Comparison of ENCODE assay signal across 11 cellular contexts in the genomic region with DNA sequence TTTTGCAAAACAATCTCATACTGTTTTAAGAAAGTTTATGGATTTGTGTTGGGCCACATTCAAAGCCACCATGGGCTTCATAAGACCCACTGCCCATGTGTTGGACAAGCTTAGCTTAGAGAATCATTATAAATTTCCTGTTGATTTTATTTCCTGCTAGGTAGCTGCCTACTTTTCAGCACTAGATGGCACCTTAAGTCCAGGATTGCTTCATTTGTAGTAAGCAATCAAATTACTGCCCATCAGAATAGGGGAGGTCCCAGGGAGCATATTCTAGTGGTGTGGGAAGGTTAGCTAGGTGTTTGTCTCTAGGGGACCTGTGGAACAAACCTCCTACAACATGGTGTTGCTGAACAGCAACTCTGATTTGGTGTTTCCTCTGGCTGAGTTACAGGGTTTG. TPM values are rescaled to one million over a fixed set of nuclear protein-coding genes. Genes with fewer than 3 reads are reported as not detected.
DNase-seq lines count a peak whose midpoint lies in the region; ATAC-seq and TF ChIP-seq lines count a peak whose summit lies in the region.
"Had no signal": no experiment of that assay in that cellular context is flagged by ENCODE, and none has a peak within 500 bp of the region (broad histone marks: within the 10 kb centered on the region; RNA-seq: fewer than 3 reads in every experiment).

No MANE protein-coding gene starts in this region.

- CTCF ChIA-PET in activated CD8-positive, alpha-beta T cell treated with anti-CD3 and anti-CD28 coated beads for 36 hours (lab: Charles Lee) = interaction anchor here (1.0 to 1.6 kb wide), 2 partner anchors 13 to 36 kb away, joined by 3 to 4 read pairs; no protein-coding TSS in a partner anchor
- CTCF ChIA-PET in activated CD8-positive, alpha-beta T cell treated with anti-CD3 and anti-CD28 coated beads, Interleukin-2, amount 10 ng/mL, durations not matched to agents 7 days and 5 days (lab: Charles Lee) = interaction anchor here (1.0 to 1.8 kb wide), 4 partner anchors 10 to 88 kb away, joined by 3 to 4 read pairs (median 4); no protein-coding TSS in a partner anchor

- H3K4me3 Mint-ChIP-seq in activated CD8-positive, alpha-beta T cell treated with anti-CD3 and anti-CD28 coated beads for 36 hours = no peak overlapping the region
- no peak overlapping the region for H3K4me3 Mint-ChIP-seq in activated CD8-positive, alpha-beta T cell treated with anti-CD3 and anti-CD28 coated beads, Interleukin-2, amount 10 ng/mL, durations not matched to agents 7 days and 5 days
- H3K4me3 Mint-ChIP-seq in type B pancreatic cell = no peak overlapping the region

- no peak overlapping the region for H3K27ac Mint-ChIP-seq in activated CD8-positive, alpha-beta T cell treated with anti-CD3 and anti-CD28 coated beads for 36 hours
- H3K27ac Mint-ChIP-seq in activated CD8-positive, alpha-beta T cell treated with anti-CD3 and anti-CD28 coated beads, Interleukin-2, amount 10 ng/mL, durations not matched to agents 7 days and 5 days = no peak overlapping the region
- no peak overlapping the region for H3K27ac Mint-ChIP-seq in type B pancreatic cell

- H3K27me3 Mint-ChIP-seq in activated CD8-positive, alpha-beta T cell treated with anti-CD3 and anti-CD28 coated beads for 36 hours = peaks cover 2% of the 10 kb centered on the region
- peaks cover 3% of the 10 kb centered on the region for H3K27me3 Mint-ChIP-seq in activated CD8-positive, alpha-beta T cell treated with anti-CD3 and anti-CD28 coated beads, Interleukin-2, amount 10 ng/mL, durations not matched to agents 7 days and 5 days (ENCODE audit: low read depth)
- H3K27me3 Mint-ChIP-seq in type B pancreatic cell = peaks cover 17% of the 10 kb centered on the region

- intact Hi-C loops in activated CD8-positive, alpha-beta T cell treated with anti-CD3 and anti-CD28 coated beads for 36 hours (cut with micrococcal nuclease) = no loop called here

- H3K9me3 Mint-ChIP-seq in activated CD8-positive, alpha-beta T cell treated with anti-CD3 and anti-CD28 coated beads for 36 hours = no peaks in the 10 kb centered on the region
- no peaks in the 10 kb centered on the region for H3K9me3 Mint-ChIP-seq in activated CD8-positive, alpha-beta T cell treated with anti-CD3 and anti-CD28 coated beads, Interleukin-2, amount 10 ng/mL, durations not matched to agents 7 days and 5 days (ENCODE audit: insufficient read depth)
- no peaks in the 10 kb centered on the region for H3K9me3 Mint-ChIP-seq in type B pancreatic cell

- no peak overlapping the region for H3K4me3 ChIP-seq in epithelial cell of esophagus (ENCODE audit: low read length)
- H3K4me3 ChIP-seq: BLaER1 had no signal

- ATAC-seq in activated CD8-positive, alpha-beta T cell treated with anti-CD3 and anti-CD28 coated beads for 36 hours = no peak
- ATAC-seq in activated CD8-positive, alpha-beta T cell treated with anti-CD3 and anti-CD28 coated beads, Interleukin-2, amount 10 ng/mL, durations not matched to agents 7 days and 5 days = no peak
- ATAC-seq in GM18858 (IDR thresholded peaks at IDR 0.05; ENCODE audit: unreplicated experiment) = no peak
- no peak for ATAC-seq in GM19467 (IDR thresholded peaks at IDR 0.05; ENCODE audit: unreplicated experiment)

- DNase-seq in activated CD8-positive, alpha-beta T cell treated with anti-CD3 and anti-CD28 coated beads for 36 hours = no peak
- DNase-seq in activated CD8-positive, alpha-beta T cell treated with anti-CD3 and anti-CD28 coated beads, Interleukin-2, amount 10 ng/mL, durations not matched to agents 7 days and 5 days = no peak
- peak; percentile 51 for DNase-seq in NCI-H69 (lab: John Stamatoyannopoulos, UW)
- DNase-seq in epithelial cell of esophagus (ENCODE audit: low read depth) = peak; percentile 48
- DNase-seq in type B pancreatic cell (ENCODE audit: extremely low spot score, unreplicated experiment) = no peak
- DNase-seq in EL = no peak

- POLR2A ChIA-PET in activated CD8-positive, alpha-beta T cell treated with anti-CD3 and anti-CD28 coated beads for 36 hours (lab: Charles Lee) = interaction anchor here (1.0 kb wide), 1 partner anchor 86 kb away, joined by 3 read pairs; no protein-coding TSS in a partner anchor
- POLR2A ChIA-PET in activated CD8-positive, alpha-beta T cell treated with anti-CD3 and anti-CD28 coated beads, Interleukin-2, amount 10 ng/mL, durations not matched to agents 7 days and 5 days (lab: Charles Lee) = no interaction called here

- no peaks in the 10 kb centered on the region for H3K36me3 Mint-ChIP-seq in activated CD8-positive, alpha-beta T cell treated with anti-CD3 and anti-CD28 coated beads for 36 hours (ENCODE audit: low read depth)
- H3K36me3 Mint-ChIP-seq in activated CD8-positive, alpha-beta T cell treated with anti-CD3 and anti-CD28 coated beads, Interleukin-2, amount 10 ng/mL, durations not matched to agents 7 days and 5 days (ENCODE audit: low read depth) = no peaks in the 10 kb centered on the region
- H3K36me3 Mint-ChIP-seq in type B pancreatic cell = no peaks in the 10 kb centered on the region

- TF ChIP-seq CTCF in activated CD8-positive, alpha-beta T cell treated with anti-CD3 and anti-CD28 coated beads for 36 hours (IDR thresholded peaks at IDR 0.05) = peak; percentile 19
- TF ChIP-seq CTCF in epithelial cell of esophagus (IDR thresholded peaks at IDR 0.05; ENCODE audit: insufficient read depth, low read depth, low read length, missing control alignments) = peak; percentile 67
- TF ChIP-seq CTCF in type B pancreatic cell (conservative IDR thresholded peaks at IDR 0.05) = peak; percentile 72

- H3K4me1 Mint-ChIP-seq in activated CD8-positive, alpha-beta T cell treated with anti-CD3 and anti-CD28 coated beads for 36 hours (ENCODE audit: low read depth) = no peaks in the 10 kb centered on the region
- no peaks in the 10 kb centered on the region for H3K4me1 Mint-ChIP-seq in activated CD8-positive, alpha-beta T cell treated with anti-CD3 and anti-CD28 coated beads, Interleukin-2, amount 10 ng/mL, durations not matched to agents 7 days and 5 days (ENCODE audit: low read depth)
- H3K4me1 Mint-ChIP-seq in type B pancreatic cell (ENCODE audit: unreplicated experiment) = no peaks in the 10 kb centered on the region

RNA-seq across cellular contexts. Expression of gene DCDC2C, which starts 11.0 kb away (rescaled TPM):
- total RNA-seq in activated CD8-positive, alpha-beta T cell treated with anti-CD3 and anti-CD28 coated beads for 36 hours = not detected
- total RNA-seq in activated CD8-positive, alpha-beta T cell treated with anti-CD3 and anti-CD28 coated beads, Interleukin-2, amount 10 ng/mL, durations not matched to agents 7 days and 5 days = not detected
- total RNA-seq in type B pancreatic cell (ENCODE audit: low replicate concordance) = not detected in 2 replicates
- total RNA-seq: mononuclear cell had no signal

RNA-seq across cellular contexts. Expression of gene ALLC, which starts 34.4 kb away (rescaled TPM):
- not detected for total RNA-seq in activated CD8-positive, alpha-beta T cell treated with anti-CD3 and anti-CD28 coated beads for 36 hours
- not detected for total RNA-seq in activated CD8-positive, alpha-beta T cell treated with anti-CD3 and anti-CD28 coated beads, Interleukin-2, amount 10 ng/mL, durations not matched to agents 7 days and 5 days
- not detected in 2 replicates for total RNA-seq in type B pancreatic cell (ENCODE audit: low replicate concordance)
- total RNA-seq: mononuclear cell, temporal lobe had no signal

Comparison
In these comparisons a context has a peak if more than half of its experiments do, and no peak if none do; other contexts are left out.
1. DNase-seq: peak in NCI-H69 (single experiment) and epithelial cell of esophagus (single experiment); none in activated CD8-positive, alpha-beta T cell treated with anti-CD3 and anti-CD28 coated beads for 36 hours (single experiment), activated CD8-positive, alpha-beta T cell treated with anti-CD3 and anti-CD28 coated beads, Interleukin-2, amount 10 ng/mL, durations not matched to agents 7 days and 5 days (single experiment), type B pancreatic cell (single experiment) and EL (single experiment).
2. CTCF ChIP-seq: peak in every context shown above with its lines; median percentile 72 in type B pancreatic cell; 67 in epithelial cell of esophagus; 19 in activated CD8-positive, alpha-beta T cell treated with anti-CD3 and anti-CD28 coated beads for 36 hours.